In genomic region chr15:52652984-52653383, GRCh38 we compare ENCODE assay signal across 10 cellular contexts. TPM values are rescaled to one million over a fixed set of nuclear protein-coding genes. Genes with fewer than 3 reads are reported as not detected.
DNase-seq lines count a peak whose midpoint lies in the region; ATAC-seq and TF ChIP-seq lines count a peak whose summit lies in the region.
"Had no signal": no experiment of that assay in that cellular context is flagged by ENCODE, and none has a peak within 500 bp of the region (broad histone marks: within the 10 kb centered on the region; RNA-seq: fewer than 3 reads in every experiment).

No MANE protein-coding gene starts in this region.

- ATAC-seq in HG02885 (IDR thresholded peaks at IDR 0.05; ENCODE audit: poor library complexity, unreplicated experiment) (no peak), GM18873 (IDR thresholded peaks at IDR 0.05; ENCODE audit: low FRiP score, unreplicated experiment) (no peak)

- H2AFZ ChIP-seq in hepatocyte: peak overlapping the region; percentile 21

- DNase-seq in HS-27A (ENCODE audit: low read depth): peak; percentile 59
- peak; percentile 17 for DNase-seq in amniotic stem cell (lab: John Stamatoyannopoulos, UW)
- peak; percentile 18 for DNase-seq in hepatocyte (ENCODE audit: low spot score)
- peak; percentile 72 for DNase-seq in stromal cell of bone marrow (ENCODE audit: low read depth)
- no peak for DNase-seq in OCI-M2 (lab: John Stamatoyannopoulos, UW; ENCODE audit: unreplicated experiment)
- no peak for DNase-seq in epidermal melanocyte (ENCODE audit: insufficient read length, low spot score)
- DNase-seq: activated naive CD8-positive, alpha-beta T cell treated with anti-CD3 and anti-CD28 coated beads, Interleukin-2, amount 10 ng/mL, durations not matched to agents 7 days and 5 days had no signal

- TF ChIP-seq CTCF in hepatocyte (IDR thresholded peaks at IDR 0.05; ENCODE audit: poor library complexity): no peak

- no peaks in the 10 kb centered on the region for H3K9me2 ChIP-seq in hepatocyte (replicated peaks; ENCODE audit: insufficient read depth)

- H3K36me3 ChIP-seq in hepatocyte (replicated peaks; ENCODE audit: insufficient read depth, low read depth): no peaks in the 10 kb centered on the region

- H3K27me3 ChIP-seq in hepatocyte: no peaks in the 10 kb centered on the region

- peaks cover 11% of the 10 kb centered on the region for H3K4me1 ChIP-seq in hepatocyte (ENCODE audit: insufficient read depth)

- H3K4me3 ChIP-seq in hepatocyte: no peak overlapping the region
- H3K4me3 ChIP-seq: SK-N-MC had no signal

- H3K9me3 ChIP-seq in hepatocyte (ENCODE audit: low read depth): no peaks in the 10 kb centered on the region

- H3K27ac ChIP-seq in hepatocyte: peak overlapping the region; percentile 64

- WGBS in hepatocyte (ENCODE audit: low lambda C conversion rate, missing lambda C conversion rate): 25% methylated on average over 5 of the region's 5 CpGs

- peaks cover 10% of the 10 kb centered on the region for H3K79me2 ChIP-seq in hepatocyte

- H3K4me2 ChIP-seq in hepatocyte: peak overlapping the region; percentile 71

- no peaks in the 10 kb centered on the region for H4K20me1 ChIP-seq in hepatocyte (ENCODE audit: insufficient read depth, poor library complexity, severe bottlenecking)

RNA-seq across cellular contexts. Expression of gene ATOSA, which starts 26.2 kb away (rescaled TPM):
- 26.0 and 31.1 TPM in 2 replicates for total RNA-seq in hepatocyte
- polyA plus RNA-seq in hepatocyte: 6.8 and 9.9 TPM in 2 replicates

Comparison
In these comparisons a context has a peak if more than half of its experiments do, and no peak if none do; other contexts are left out.
1. DNase-seq: peak in HS-27A (single experiment), amniotic stem cell (single experiment), hepatocyte (single experiment) and stromal cell of bone marrow (single experiment); none in OCI-M2 (single experiment) and epidermal melanocyte (single experiment).